ENCODE assay signal across 10 cellular contexts in the genomic region with DNA sequence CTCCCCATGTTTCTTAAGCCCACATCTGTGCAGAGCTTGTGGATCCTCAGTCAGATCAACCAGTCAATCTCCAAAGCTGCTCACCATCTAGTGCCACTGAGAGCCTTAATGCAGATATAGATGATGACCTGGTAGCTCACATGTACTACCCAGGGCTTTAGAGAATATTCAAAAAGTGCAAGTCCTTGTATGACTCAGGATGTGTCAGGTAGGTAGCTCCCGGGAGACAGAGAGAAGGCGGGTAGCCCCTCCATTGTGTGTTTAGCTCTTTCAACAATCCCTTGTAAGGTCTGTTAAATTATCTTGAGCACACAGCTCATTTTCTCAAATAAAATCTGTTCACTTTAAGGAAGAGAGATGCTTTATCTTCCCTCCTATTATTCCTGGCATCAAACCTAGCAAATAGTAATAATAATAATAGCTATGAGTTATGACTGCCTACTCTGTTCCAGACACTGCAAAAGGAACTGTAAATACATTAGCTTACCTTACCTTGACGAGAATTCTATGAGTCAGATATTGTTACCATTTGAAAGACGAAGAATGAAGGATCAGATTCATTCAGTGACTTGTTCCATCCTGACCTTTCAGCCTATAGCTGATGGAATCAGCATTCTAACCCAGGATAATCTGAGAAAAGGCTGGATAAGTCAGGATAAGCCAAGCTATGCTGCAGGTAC. TPM values are rescaled to one million over a fixed set of nuclear protein-coding genes. Genes with fewer than 3 reads are reported as not detected.
DNase-seq lines count a peak whose midpoint lies in the region; ATAC-seq lines count a peak whose summit lies in the region.
"Had no signal": no experiment of that assay in that cellular context is flagged by ENCODE, and none has a peak within 500 bp of the region (broad histone marks: within the 10 kb centered on the region; RNA-seq: fewer than 3 reads in every experiment).

No MANE protein-coding gene starts in this region.

- intact Hi-C loops in cardiac septum (cut with DNase I) = no loop called here

- H3K4me1 Mint-ChIP-seq in naive B cell = peaks cover 31 to 59% (median 46%) of the 10 kb centered on the region in 3 donors

- H3K4me3 Mint-ChIP-seq in naive B cell = peak overlapping the region; percentile 34 to 90 (median 86)

- no peak for DNase-seq in activated CD4-positive, CD25-positive, alpha-beta regulatory T cell treated with anti-CD3 and anti-CD28 coated beads, Interleukin-2, amount 50 U/mL, for 72 hours
- DNase-seq in naive B cell = no peak
- DNase-seq in cardiac septum (ENCODE audit: low spot score) = no peak
- DNase-seq in DMS153 (lab: John Stamatoyannopoulos, UW) = no peak
- DNase-seq in NCI-H82 (lab: John Stamatoyannopoulos, UW) = no peak
- DNase-seq: kidney, SHP77 had no signal

- H3K9me3 Mint-ChIP-seq in naive B cell = no peaks in the 10 kb centered on the region

- ATAC-seq in activated CD4-positive, CD25-positive, alpha-beta regulatory T cell treated with anti-CD3 and anti-CD28 coated beads, Interleukin-2, amount 50 U/mL, for 24 hours = peak; percentile 80 to 87
- peak; percentile 42 for ATAC-seq in GM21576 (IDR thresholded peaks at IDR 0.05; ENCODE audit: unreplicated experiment)
- ATAC-seq in HG03565 (IDR thresholded peaks at IDR 0.05; ENCODE audit: unreplicated experiment) = peak; percentile 39
- no peak for ATAC-seq in naive B cell (ENCODE audit: low read depth in 2 of 2)

- peak overlapping the region; percentile 92 to 99 (median 98) for H3K27ac Mint-ChIP-seq in naive B cell

- H3K27me3 Mint-ChIP-seq in naive B cell = no peaks in the 10 kb centered on the region

- no peaks in the 10 kb centered on the region for H3K36me3 Mint-ChIP-seq in naive B cell

RNA-seq across cellular contexts. Expression of a gene that starts 57.6 kb away (rescaled TPM):
- 10 to 100 TPM in 2 of 6 donors, 1 to 10 TPM in 4; 5.6 to 16.7 (median 8.3) TPM for polyA plus RNA-seq in naive B cell (ENCODE audit: low read depth in 6 of 6)
- total RNA-seq in cardiac septum = 478 TPM

Comparison
In these comparisons a context has a peak if more than half of its experiments do, and no peak if none do; other contexts are left out.
1. ATAC-seq: peak in activated CD4-positive, CD25-positive, alpha-beta regulatory T cell treated with anti-CD3 and anti-CD28 coated beads, Interleukin-2, amount 50 U/mL, for 24 hours (2 of 2), GM21576 (single experiment) and HG03565 (single experiment); none in naive B cell (0 of 2).